In genomic region chr10:84267503-84268126, GRCh38 we compare ENCODE assay signal across 8 cellular contexts. TPM values are rescaled to one million over a fixed set of nuclear protein-coding genes. Genes with fewer than 3 reads are reported as not detected.
DNase-seq lines count a peak whose midpoint lies in the region; ATAC-seq and TF ChIP-seq lines count a peak whose summit lies in the region.

No MANE protein-coding gene starts in this region.

- 38 to 44% methylated on average over 7 of the region's 7 CpGs for WGBS in tibial nerve, 2 donors

- DNase-seq in AG09309 (ENCODE audit: low read depth) (peak; percentile 11), NB4 (ENCODE audit: low read depth) (peak; percentile 38), endothelial cell (ENCODE audit: low spot score) (peak; percentile 79), natural killer cell (peak; percentile 50), tibial nerve (ENCODE audit: low spot score in 2 of 2) (no peak), middle frontal gyrus (ENCODE audit: extremely low spot score, low spot score) (no peak)
- peak; percentile 89 to 90 for DNase-seq in activated CD4-positive, alpha-beta T cell treated with anti-CD3 and anti-CD28 coated beads, Interleukin-2, amount 50 U/mL, for 48 hours

- TF ChIP-seq POLR2A in NB4 (IDR thresholded peaks at IDR 0.05; ENCODE audit: extremely low read depth, insufficient read length) (no peak), tibial nerve (IDR thresholded peaks at IDR 0.05) (no peak)

- H3K27ac Mint-ChIP-seq in endothelial cell (ENCODE audit: unreplicated experiment) (peak overlapping the region; percentile 26), natural killer cell (peak overlapping the region in 1 of 2 donors; percentile 5)

- no peak overlapping the region for H3K27ac ChIP-seq in tibial nerve

- TF ChIP-seq CTCF in AG09309 (IDR thresholded peaks at IDR 0.05; ENCODE audit: control insufficient read depth, insufficient read depth, low read depth, low read length, missing control alignments) (peak; percentile 79), NB4 (IDR thresholded peaks at IDR 0.05; ENCODE audit: low read depth, low read length) (peak; percentile 66), endothelial cell (IDR thresholded peaks at IDR 0.05; ENCODE audit: unreplicated experiment) (peak; percentile 74), natural killer cell (IDR thresholded peaks at IDR 0.05) (peak; percentile 54), tibial nerve (IDR thresholded peaks at IDR 0.05) (peak in 4 of 5 experiments; percentile 15 to 46 (median 29))

- H3K27me3 Mint-ChIP-seq in endothelial cell (ENCODE audit: unreplicated experiment), result no peaks in the 10 kb centered on the region
- H3K27me3 Mint-ChIP-seq in natural killer cell (ENCODE audit: low read depth in 2 of 2), result peaks cover 22 to 29% of the 10 kb centered on the region in 2 donors

- H3K36me3 Mint-ChIP-seq in endothelial cell (ENCODE audit: low read depth, unreplicated experiment), result no peaks in the 10 kb centered on the region
- no peaks in the 10 kb centered on the region for H3K36me3 Mint-ChIP-seq in natural killer cell

- no peak overlapping the region for H3K4me3 Mint-ChIP-seq in endothelial cell (ENCODE audit: unreplicated experiment)
- no peak overlapping the region for H3K4me3 Mint-ChIP-seq in natural killer cell

- H3K9me3 Mint-ChIP-seq in endothelial cell (ENCODE audit: unreplicated experiment) (no peaks in the 10 kb centered on the region), natural killer cell (no peaks in the 10 kb centered on the region)

- H3K4me1 Mint-ChIP-seq in endothelial cell (ENCODE audit: unreplicated experiment), result peaks cover 15% of the 10 kb centered on the region
- H3K4me1 Mint-ChIP-seq in natural killer cell, result peaks cover 12 to 16% of the 10 kb centered on the region in 2 donors

- peaks cover 0 to 6% (median 0%) of the 10 kb centered on the region in 4 donors for H3K4me1 ChIP-seq in tibial nerve

- intact Hi-C loops in natural killer cell (cut with micrococcal nuclease), result loop anchor here (5.0 kb wide), 2 partner anchors 65 to 85 kb away; no protein-coding TSS in a partner anchor

- no peaks in the 10 kb centered on the region for H3K9me3 ChIP-seq in tibial nerve

- ATAC-seq in GM19463 (IDR thresholded peaks at IDR 0.05; ENCODE audit: unreplicated experiment), result peak; percentile 46
- ATAC-seq in natural killer cell, result peak; percentile 68 to 76 (median 69)

- TF ChIP-seq EP300 in tibial nerve (IDR thresholded peaks at IDR 0.05), result no peak

- H3K27me3 ChIP-seq in tibial nerve, result peaks cover 0 to 9% of the 10 kb centered on the region in 2 donors

- H3K4me3 ChIP-seq in AG09309 (ENCODE audit: control insufficient read depth, low read depth, low read length) (no peak overlapping the region), NB4 (ENCODE audit: low read depth, low read length) (no peak overlapping the region), tibial nerve (no peak overlapping the region)

- no peaks in the 10 kb centered on the region for H3K36me3 ChIP-seq in tibial nerve

RNA-seq across cellular contexts. Expression of gene RGR, which starts 22.8 kb away (rescaled TPM):
- not detected for total RNA-seq in endothelial cell (ENCODE audit: unreplicated experiment)
- not detected for total RNA-seq in natural killer cell
- under 1 TPM in 1 of 4 donors, not detected in 3; 0.42 TPM for total RNA-seq in tibial nerve

RNA-seq across cellular contexts. Expression of gene LRIT1, which starts 26.3 kb away (rescaled TPM):
- not detected for total RNA-seq in endothelial cell (ENCODE audit: unreplicated experiment)
- not detected for total RNA-seq in natural killer cell
- total RNA-seq in tibial nerve, result not detected

RNA-seq across cellular contexts. Expression of gene LRIT2, which starts 42.3 kb away (rescaled TPM):
- total RNA-seq in endothelial cell (ENCODE audit: unreplicated experiment), result not detected
- total RNA-seq in natural killer cell, result not detected
- not detected for total RNA-seq in tibial nerve

Comparison
In these comparisons a context has a peak if more than half of its experiments do, and no peak if none do; other contexts are left out.
1. DNase-seq: peak in AG09309 (single experiment), NB4 (single experiment), activated CD4-positive, alpha-beta T cell treated with anti-CD3 and anti-CD28 coated beads, Interleukin-2, amount 50 U/mL, for 48 hours (2 of 2), endothelial cell (single experiment) and natural killer cell (single experiment); none in tibial nerve (0 of 2) and middle frontal gyrus (single experiment).
2. CTCF ChIP-seq: peak in every context shown above with its lines; median percentile 79 in AG09309; 74 in endothelial cell; 66 in NB4; 54 in natural killer cell; 29 in tibial nerve.